Comparison of ENCODE assay signal across 1 cellular context in the genomic region with DNA sequence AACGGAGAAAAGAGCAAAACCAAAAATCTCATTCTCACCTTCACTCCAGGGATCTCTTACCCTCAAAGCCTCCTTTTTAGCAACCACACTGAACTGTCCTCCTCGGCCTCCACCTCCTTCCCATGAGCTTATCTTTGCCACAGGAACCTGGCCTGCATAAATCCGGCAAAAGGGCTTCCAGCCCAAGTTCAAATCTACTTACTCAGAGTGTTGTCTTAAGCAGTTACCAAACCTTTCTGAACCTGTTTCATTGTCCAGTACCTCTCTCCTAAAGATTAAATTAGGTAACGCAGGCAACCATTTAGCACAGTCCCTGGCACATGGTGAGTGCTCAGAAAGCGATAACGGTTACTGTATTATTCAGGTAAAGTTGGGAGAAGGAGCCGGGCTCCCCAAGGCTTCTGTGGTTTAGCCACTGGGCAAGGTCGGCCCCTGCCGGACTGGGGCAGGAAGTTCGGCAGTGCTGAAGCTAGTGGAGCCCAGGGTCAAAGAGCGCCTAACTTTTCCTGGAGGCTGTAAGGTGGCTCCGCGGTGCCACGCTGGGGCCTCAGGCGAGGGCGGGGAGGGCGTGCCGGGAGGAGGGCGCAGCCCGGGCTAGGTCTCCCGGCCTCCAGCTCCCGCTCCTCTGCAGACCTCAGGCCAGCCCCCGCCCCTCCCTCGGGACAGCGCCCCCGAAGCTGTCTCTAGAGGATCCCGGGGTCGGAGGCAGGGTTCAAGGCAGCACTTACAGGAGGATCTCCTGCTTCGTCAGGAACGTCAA.
TF ChIP-seq lines count a peak whose summit lies in the region.

No MANE protein-coding gene starts in this region.

TF ChIP-seq in HepG2, 621 proteins besides CTCF, POLR2A, EP300 and RAD21 (continued from another document and continues in another):
- TF ChIP-seq, protein P1, sequence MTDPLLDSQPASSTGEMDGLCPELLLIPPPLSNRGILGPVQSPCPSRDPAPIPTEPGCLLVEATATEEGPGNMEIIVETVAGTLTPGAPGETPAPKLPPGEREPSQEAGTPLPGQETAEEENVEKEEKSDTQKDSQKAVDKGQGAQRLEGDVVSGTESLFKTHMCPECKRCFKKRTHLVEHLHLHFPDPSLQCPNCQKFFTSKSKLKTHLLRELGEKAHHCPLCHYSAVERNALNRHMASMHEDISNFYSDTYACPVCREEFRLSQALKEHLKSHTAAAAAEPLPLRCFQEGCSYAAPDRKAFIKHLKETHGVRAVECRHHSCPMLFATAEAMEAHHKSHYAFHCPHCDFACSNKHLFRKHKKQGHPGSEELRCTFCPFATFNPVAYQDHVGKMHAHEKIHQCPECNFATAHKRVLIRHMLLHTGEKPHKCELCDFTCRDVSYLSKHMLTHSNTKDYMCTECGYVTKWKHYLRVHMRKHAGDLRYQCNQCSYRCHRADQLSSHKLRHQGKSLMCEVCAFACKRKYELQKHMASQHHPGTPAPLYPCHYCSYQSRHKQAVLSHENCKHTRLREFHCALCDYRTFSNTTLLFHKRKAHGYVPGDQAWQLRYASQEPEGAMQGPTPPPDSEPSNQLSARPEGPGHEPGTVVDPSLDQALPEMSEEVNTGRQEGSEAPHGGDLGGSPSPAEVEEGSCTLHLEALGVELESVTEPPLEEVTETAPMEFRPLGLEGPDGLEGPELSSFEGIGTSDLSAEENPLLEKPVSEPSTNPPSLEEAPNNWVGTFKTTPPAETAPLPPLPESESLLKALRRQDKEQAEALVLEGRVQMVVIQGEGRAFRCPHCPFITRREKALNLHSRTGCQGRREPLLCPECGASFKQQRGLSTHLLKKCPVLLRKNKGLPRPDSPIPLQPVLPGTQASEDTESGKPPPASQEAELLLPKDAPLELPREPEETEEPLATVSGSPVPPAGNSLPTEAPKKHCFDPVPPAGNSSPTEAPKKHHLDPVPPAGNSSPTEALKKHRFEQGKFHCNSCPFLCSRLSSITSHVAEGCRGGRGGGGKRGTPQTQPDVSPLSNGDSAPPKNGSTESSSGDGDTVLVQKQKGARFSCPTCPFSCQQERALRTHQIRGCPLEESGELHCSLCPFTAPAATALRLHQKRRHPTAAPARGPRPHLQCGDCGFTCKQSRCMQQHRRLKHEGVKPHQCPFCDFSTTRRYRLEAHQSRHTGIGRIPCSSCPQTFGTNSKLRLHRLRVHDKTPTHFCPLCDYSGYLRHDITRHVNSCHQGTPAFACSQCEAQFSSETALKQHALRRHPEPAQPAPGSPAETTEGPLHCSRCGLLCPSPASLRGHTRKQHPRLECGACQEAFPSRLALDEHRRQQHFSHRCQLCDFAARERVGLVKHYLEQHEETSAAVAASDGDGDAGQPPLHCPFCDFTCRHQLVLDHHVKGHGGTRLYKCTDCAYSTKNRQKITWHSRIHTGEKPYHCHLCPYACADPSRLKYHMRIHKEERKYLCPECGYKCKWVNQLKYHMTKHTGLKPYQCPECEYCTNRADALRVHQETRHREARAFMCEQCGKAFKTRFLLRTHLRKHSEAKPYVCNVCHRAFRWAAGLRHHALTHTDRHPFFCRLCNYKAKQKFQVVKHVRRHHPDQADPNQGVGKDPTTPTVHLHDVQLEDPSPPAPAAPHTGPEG (CRISPR knock-in tag; IDR thresholded peaks at IDR 0.05) = no peak
- TF ChIP-seq ZBTB42 (CRISPR knock-in tag; IDR thresholded peaks at IDR 0.05) = no peak; the same call in 1 of the 2 replicates
- TF ChIP-seq GPN1 (CRISPR knock-in tag; IDR thresholded peaks at IDR 0.05; ENCODE audit: borderline replicate concordance) = no peak; the same call in 1 of the 2 replicates
- TF ChIP-seq ZNF543 (CRISPR knock-in tag; IDR thresholded peaks at IDR 0.05) = 0 out of 2 replicates have a peak, but pooled peaks have one; percentile 62
- TF ChIP-seq, protein P2, sequence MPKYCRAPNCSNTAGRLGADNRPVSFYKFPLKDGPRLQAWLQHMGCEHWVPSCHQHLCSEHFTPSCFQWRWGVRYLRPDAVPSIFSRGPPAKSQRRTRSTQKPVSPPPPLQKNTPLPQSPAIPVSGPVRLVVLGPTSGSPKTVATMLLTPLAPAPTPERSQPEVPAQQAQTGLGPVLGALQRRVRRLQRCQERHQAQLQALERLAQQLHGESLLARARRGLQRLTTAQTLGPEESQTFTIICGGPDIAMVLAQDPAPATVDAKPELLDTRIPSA (CRISPR knock-in tag; IDR thresholded peaks at IDR 0.05; ENCODE audit: borderline replicate concordance) = no peak; the same call in 1 of the 2 replicates
- no peak for TF ChIP-seq NR3C1 (CRISPR knock-in tag; IDR thresholded peaks at IDR 0.05)
- TF ChIP-seq YEATS2 (CRISPR knock-in tag; IDR thresholded peaks at IDR 0.05; ENCODE audit: borderline replicate concordance) = peak; percentile 29; the same call in 1 of the 2 replicates
- TF ChIP-seq ZNF891 (CRISPR knock-in tag; IDR thresholded peaks at IDR 0.05) = no peak
- TF ChIP-seq PRMT3 (CRISPR knock-in tag; IDR thresholded peaks at IDR 0.05; ENCODE audit: borderline replicate concordance, low read depth) = 0 out of 2 replicates have a peak, but pooled peaks have one; percentile 53
- no peak for TF ChIP-seq ZNF460 (CRISPR knock-in tag; IDR thresholded peaks at IDR 0.05; ENCODE audit: borderline replicate concordance)
- no peak for TF ChIP-seq NFIB (CRISPR knock-in tag; IDR thresholded peaks at IDR 0.05; ENCODE audit: borderline replicate concordance)
- TF ChIP-seq, protein P3, sequence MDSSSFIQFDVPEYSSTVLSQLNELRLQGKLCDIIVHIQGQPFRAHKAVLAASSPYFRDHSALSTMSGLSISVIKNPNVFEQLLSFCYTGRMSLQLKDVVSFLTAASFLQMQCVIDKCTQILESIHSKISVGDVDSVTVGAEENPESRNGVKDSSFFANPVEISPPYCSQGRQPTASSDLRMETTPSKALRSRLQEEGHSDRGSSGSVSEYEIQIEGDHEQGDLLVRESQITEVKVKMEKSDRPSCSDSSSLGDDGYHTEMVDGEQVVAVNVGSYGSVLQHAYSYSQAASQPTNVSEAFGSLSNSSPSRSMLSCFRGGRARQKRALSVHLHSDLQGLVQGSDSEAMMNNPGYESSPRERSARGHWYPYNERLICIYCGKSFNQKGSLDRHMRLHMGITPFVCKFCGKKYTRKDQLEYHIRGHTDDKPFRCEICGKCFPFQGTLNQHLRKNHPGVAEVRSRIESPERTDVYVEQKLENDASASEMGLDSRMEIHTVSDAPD (CRISPR knock-in tag; IDR thresholded peaks at IDR 0.05) = peak; percentile 78
- TF ChIP-seq GATAD2A (CRISPR knock-in tag; IDR thresholded peaks at IDR 0.05) = peak; percentile 56; the same call in 1 of the 2 replicates
- no peak for TF ChIP-seq ZNF773 (CRISPR knock-in tag; IDR thresholded peaks at IDR 0.05; ENCODE audit: borderline replicate concordance)
- no peak for TF ChIP-seq SNRNP70 (IDR thresholded peaks at IDR 0.05; ENCODE audit: low read depth, low read length)
- TF ChIP-seq TGIF2 (CRISPR knock-in tag; IDR thresholded peaks at IDR 0.05) = peak; percentile 59; the same call in 1 of the 2 replicates
- peak; percentile 82 for TF ChIP-seq ZSCAN31 (CRISPR knock-in tag; IDR thresholded peaks at IDR 0.05; ENCODE audit: low read depth)
- TF ChIP-seq, protein P4, sequence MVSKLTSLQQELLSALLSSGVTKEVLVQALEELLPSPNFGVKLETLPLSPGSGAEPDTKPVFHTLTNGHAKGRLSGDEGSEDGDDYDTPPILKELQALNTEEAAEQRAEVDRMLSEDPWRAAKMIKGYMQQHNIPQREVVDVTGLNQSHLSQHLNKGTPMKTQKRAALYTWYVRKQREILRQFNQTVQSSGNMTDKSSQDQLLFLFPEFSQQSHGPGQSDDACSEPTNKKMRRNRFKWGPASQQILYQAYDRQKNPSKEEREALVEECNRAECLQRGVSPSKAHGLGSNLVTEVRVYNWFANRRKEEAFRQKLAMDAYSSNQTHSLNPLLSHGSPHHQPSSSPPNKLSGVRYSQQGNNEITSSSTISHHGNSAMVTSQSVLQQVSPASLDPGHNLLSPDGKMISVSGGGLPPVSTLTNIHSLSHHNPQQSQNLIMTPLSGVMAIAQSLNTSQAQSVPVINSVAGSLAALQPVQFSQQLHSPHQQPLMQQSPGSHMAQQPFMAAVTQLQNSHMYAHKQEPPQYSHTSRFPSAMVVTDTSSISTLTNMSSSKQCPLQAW (CRISPR knock-in tag; IDR thresholded peaks at IDR 0.05) = peak; percentile 56
- no peak for TF ChIP-seq ZNF720 (CRISPR knock-in tag; IDR thresholded peaks at IDR 0.05)
- no peak for TF ChIP-seq ZKSCAN1 (IDR thresholded peaks at IDR 0.05; ENCODE audit: low read length)
- TF ChIP-seq HMG20B (CRISPR knock-in tag; conservative IDR thresholded peaks at IDR 0.05) = no peak; the same call in 1 of the 2 replicates
- TF ChIP-seq POLR2AphosphoS5 (IDR thresholded peaks at IDR 0.05; ENCODE audit: low read depth, low read length) = no peak
- no peak for TF ChIP-seq ZC3H13 (CRISPR knock-in tag; IDR thresholded peaks at IDR 0.05)
- TF ChIP-seq, protein P5, sequence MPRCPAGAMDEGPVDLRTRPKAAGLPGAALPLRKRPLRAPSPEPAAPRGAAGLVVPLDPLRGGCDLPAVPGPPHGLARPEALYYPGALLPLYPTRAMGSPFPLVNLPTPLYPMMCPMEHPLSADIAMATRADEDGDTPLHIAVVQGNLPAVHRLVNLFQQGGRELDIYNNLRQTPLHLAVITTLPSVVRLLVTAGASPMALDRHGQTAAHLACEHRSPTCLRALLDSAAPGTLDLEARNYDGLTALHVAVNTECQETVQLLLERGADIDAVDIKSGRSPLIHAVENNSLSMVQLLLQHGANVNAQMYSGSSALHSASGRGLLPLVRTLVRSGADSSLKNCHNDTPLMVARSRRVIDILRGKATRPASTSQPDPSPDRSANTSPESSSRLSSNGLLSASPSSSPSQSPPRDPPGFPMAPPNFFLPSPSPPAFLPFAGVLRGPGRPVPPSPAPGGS (CRISPR knock-in tag; IDR thresholded peaks at IDR 0.05) = no peak
- peak; percentile 15; the same call in 1 of the 2 replicates for TF ChIP-seq POLR2G (IDR thresholded peaks at IDR 0.05; ENCODE audit: low read depth, low read length)
- TF ChIP-seq ZNF782 (CRISPR knock-in tag; IDR thresholded peaks at IDR 0.05; ENCODE audit: borderline replicate concordance) = peak; percentile 92; the same call in 1 of the 2 replicates
- peak; percentile 78; the same call in 1 of the 2 replicates for TF ChIP-seq ZFX (CRISPR knock-in tag; IDR thresholded peaks at IDR 0.05; ENCODE audit: low read depth)
- no peak; a peak in 1 of 4 replicates for TF ChIP-seq KLF16 (CRISPR knock-in tag; IDR thresholded peaks at IDR 0.05)
- no peak; the same call in 1 of the 2 replicates for TF ChIP-seq SMAD1 (CRISPR knock-in tag; IDR thresholded peaks at IDR 0.05; ENCODE audit: borderline replicate concordance, low read depth)
- 0 out of 2 replicates have a peak, but pooled peaks have one; percentile 16 for TF ChIP-seq KDM5A (IDR thresholded peaks at IDR 0.05; ENCODE audit: borderline replicate concordance, low read length)
- no peak for TF ChIP-seq ZNF256 (CRISPR knock-in tag; conservative IDR thresholded peaks at IDR 0.05)
- no peak for TF ChIP-seq PHB2 (IDR thresholded peaks at IDR 0.05; ENCODE audit: partially characterized antibody)
- TF ChIP-seq ZBTB1 (CRISPR knock-in tag; IDR thresholded peaks at IDR 0.05; ENCODE audit: borderline replicate concordance) = no peak
- TF ChIP-seq, protein P6, sequence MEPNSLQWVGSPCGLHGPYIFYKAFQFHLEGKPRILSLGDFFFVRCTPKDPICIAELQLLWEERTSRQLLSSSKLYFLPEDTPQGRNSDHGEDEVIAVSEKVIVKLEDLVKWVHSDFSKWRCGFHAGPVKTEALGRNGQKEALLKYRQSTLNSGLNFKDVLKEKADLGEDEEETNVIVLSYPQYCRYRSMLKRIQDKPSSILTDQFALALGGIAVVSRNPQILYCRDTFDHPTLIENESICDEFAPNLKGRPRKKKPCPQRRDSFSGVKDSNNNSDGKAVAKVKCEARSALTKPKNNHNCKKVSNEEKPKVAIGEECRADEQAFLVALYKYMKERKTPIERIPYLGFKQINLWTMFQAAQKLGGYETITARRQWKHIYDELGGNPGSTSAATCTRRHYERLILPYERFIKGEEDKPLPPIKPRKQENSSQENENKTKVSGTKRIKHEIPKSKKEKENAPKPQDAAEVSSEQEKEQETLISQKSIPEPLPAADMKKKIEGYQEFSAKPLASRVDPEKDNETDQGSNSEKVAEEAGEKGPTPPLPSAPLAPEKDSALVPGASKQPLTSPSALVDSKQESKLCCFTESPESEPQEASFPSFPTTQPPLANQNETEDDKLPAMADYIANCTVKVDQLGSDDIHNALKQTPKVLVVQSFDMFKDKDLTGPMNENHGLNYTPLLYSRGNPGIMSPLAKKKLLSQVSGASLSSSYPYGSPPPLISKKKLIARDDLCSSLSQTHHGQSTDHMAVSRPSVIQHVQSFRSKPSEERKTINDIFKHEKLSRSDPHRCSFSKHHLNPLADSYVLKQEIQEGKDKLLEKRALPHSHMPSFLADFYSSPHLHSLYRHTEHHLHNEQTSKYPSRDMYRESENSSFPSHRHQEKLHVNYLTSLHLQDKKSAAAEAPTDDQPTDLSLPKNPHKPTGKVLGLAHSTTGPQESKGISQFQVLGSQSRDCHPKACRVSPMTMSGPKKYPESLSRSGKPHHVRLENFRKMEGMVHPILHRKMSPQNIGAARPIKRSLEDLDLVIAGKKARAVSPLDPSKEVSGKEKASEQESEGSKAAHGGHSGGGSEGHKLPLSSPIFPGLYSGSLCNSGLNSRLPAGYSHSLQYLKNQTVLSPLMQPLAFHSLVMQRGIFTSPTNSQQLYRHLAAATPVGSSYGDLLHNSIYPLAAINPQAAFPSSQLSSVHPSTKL (CRISPR knock-in tag; IDR thresholded peaks at IDR 0.05) = peak; percentile 21; the same call in 1 of the 2 replicates
- no peak for TF ChIP-seq BORCS8-MEF2B (CRISPR knock-in tag; IDR thresholded peaks at IDR 0.05)
- TF ChIP-seq ZNF136 (CRISPR knock-in tag; IDR thresholded peaks at IDR 0.05; ENCODE audit: low read depth) = peak; percentile 60; the same call in 1 of the 2 replicates
- no peak for TF ChIP-seq CC2D1A (CRISPR knock-in tag; IDR thresholded peaks at IDR 0.05)
- TF ChIP-seq CBX5 (CRISPR knock-in tag; IDR thresholded peaks at IDR 0.05; ENCODE audit: borderline replicate concordance) = peak; percentile 22; the same call in 1 of the 2 replicates
- no peak for TF ChIP-seq PHF8 (CRISPR knock-in tag; IDR thresholded peaks at IDR 0.05)
- TF ChIP-seq GATAD1 (CRISPR knock-in tag; IDR thresholded peaks at IDR 0.05) = peak; percentile 60
- TF ChIP-seq ZNF382 (CRISPR knock-in tag; IDR thresholded peaks at IDR 0.05; ENCODE audit: borderline replicate concordance) = no peak
- no peak for TF ChIP-seq NFKB2 (CRISPR knock-in tag; IDR thresholded peaks at IDR 0.05; ENCODE audit: borderline replicate concordance)
- TF ChIP-seq ZNF747 (CRISPR knock-in tag; IDR thresholded peaks at IDR 0.05; ENCODE audit: borderline replicate concordance) = peak; percentile 74; the same call in 1 of the 2 replicates
- no peak for TF ChIP-seq TEAD3 (CRISPR knock-in tag; optimal IDR thresholded peaks at IDR 0.05; ENCODE audit: borderline replicate concordance)
